In the genomic region with DNA sequence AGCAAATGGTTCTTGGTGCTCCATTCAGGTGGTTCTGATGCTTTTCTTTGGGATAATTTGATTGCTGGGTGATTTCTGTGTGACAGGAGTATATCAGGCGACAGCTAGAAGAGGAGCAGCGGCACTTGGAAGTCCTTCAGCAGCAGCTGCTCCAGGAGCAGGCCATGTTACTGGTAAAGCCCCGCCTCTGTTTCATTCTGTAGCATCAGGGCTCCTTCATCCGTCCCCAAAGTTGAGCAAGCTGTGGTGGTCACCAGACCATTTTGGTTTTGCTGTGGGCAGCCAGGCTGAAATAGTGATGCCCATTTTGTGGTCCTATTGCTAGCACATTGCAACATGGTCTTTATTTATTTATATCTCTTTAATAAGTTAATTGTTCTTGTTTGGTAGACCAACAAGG, we compare ENCODE assay signal across 15 cellular contexts.
A peak's percentile ranks its signal among the peaks of the same experiment; 100 is the strongest.
DNase-seq lines count a peak whose midpoint lies in the region; ATAC-seq, FAIRE-seq and TF ChIP-seq lines count a peak whose summit lies in the region.
"Had no signal": no experiment of that assay in that cellular context is flagged by ENCODE, and none has a peak within 500 bp of the region (broad histone marks: within the 10 kb centered on the region; RNA-seq: fewer than 3 reads in every experiment).

No MANE protein-coding gene starts in this region.

- dilution Hi-C loops in mammary epithelial cell (cut with HindIII; ENCODE audit: low sequenced_read_pairs) = no loop called here

- H3K4me3 Mint-ChIP-seq in MCF 10A (ENCODE audit: unreplicated experiment) = no peak overlapping the region

- H3K79me2 ChIP-seq in mammary epithelial cell (ENCODE audit: insufficient read depth, low read length) = peaks cover 71% of the 10 kb centered on the region
- H3K79me2 ChIP-seq in PC-3 (ENCODE audit: low read length) = peaks cover 18% of the 10 kb centered on the region

- CTCF ChIA-PET in mammary epithelial cell (lab: Charles Lee; ENCODE audit: low non-redundant PET) (no interaction called here), MCF 10A (lab: Yijun Ruan, JAX) (interaction anchor here (0.9 to 1.3 kb wide), 2 partner anchors 517 to 614 kb away, joined by 4 to 5 read pairs; a partner anchor contains a TSS), PC-3 (lab: Charles Lee) (no interaction called here)

- H3K4me2 ChIP-seq in mammary epithelial cell (ENCODE audit: insufficient read depth, low read depth, low read length) (peak overlapping the region; percentile 15), PC-3 (ENCODE audit: low read length) (peak overlapping the region; percentile 60)

- POLR2A ChIA-PET in MCF 10A (lab: Yijun Ruan, JAX) (interaction anchor here (1.0 to 1.5 kb wide), 2 partner anchors 9 to 162 kb away, joined by 3 read pairs; a partner anchor contains a TSS), PC-3 (lab: Charles Lee; ENCODE audit: unreplicated experiment) (interaction anchor here (0.6 kb wide), 1 partner anchor 341 kb away, joined by 4 read pairs; no protein-coding TSS in a partner anchor)

- H3K9me3 Mint-ChIP-seq in MCF 10A (ENCODE audit: unreplicated experiment) = no peaks in the 10 kb centered on the region

- H3K27ac Mint-ChIP-seq in MCF 10A (ENCODE audit: low read depth, unreplicated experiment) = no peak overlapping the region

- H3K27me3 ChIP-seq in mammary epithelial cell (ENCODE audit: insufficient read depth, low read length) (no peaks in the 10 kb centered on the region), PC-3 (ENCODE audit: low read length) (no peaks in the 10 kb centered on the region), foreskin keratinocyte (no peaks in the 10 kb centered on the region)

- no peaks in the 10 kb centered on the region for H3K9me3 ChIP-seq in mammary epithelial cell (replicated peaks; ENCODE audit: insufficient read depth, low read length)
- no peaks in the 10 kb centered on the region for H3K9me3 ChIP-seq in PC-3 (ENCODE audit: low read length)

- in situ Hi-C loops in mammary epithelial cell (cut with MboI; ENCODE audit: low sequenced_read_pairs in 2 of 2) = loop anchor here in 1 of 2 donors (10.0 kb wide), 1 partner anchor 344 kb away; no protein-coding TSS in a partner anchor

- H3F3A ChIP-seq in PC-3 (ENCODE audit: low read length, unreplicated experiment) = no peaks in the 10 kb centered on the region

- ATAC-seq in PC-3 = no peak
- ATAC-seq in foreskin keratinocyte = no peak
- no peak for ATAC-seq in GM19035 (IDR thresholded peaks at IDR 0.05; ENCODE audit: unreplicated experiment)
- ATAC-seq: Right ventricle myocardium inferior had no signal

- H3K4me3 ChIP-seq in mammary epithelial cell (replicated peaks in 1 of 3; ENCODE audit: insufficient read depth in 1 of 3, low read depth in 2 of 3, low read length in 3 of 3) = no peak overlapping the region
- H3K4me3 ChIP-seq in PC-3 (ENCODE audit: low read length) = 0 out of 2 replicates have a peak overlapping the region, but pooled peaks have one; percentile 4
- H3K4me3 ChIP-seq: SK-N-MC had no signal

- DNase-seq in mammary epithelial cell (no peak), MCF 10A (ENCODE audit: unreplicated experiment) (no peak), PC-3 (no peak), foreskin keratinocyte (no peak), NCI-H1092 (lab: John Stamatoyannopoulos, UW) (no peak), D721Med (ENCODE audit: insufficient read length, low spot score) (no peak)
- DNase-seq: H7, Karpas-422, NCI-H1436, NCI-H2081, NCI-H2227 treated with DMSO at 0.1 percent for 48 hours, NCI-H526 treated with DMSO at 0.1 percent for 48 hours had no signal

- H3K4me1 Mint-ChIP-seq in MCF 10A (ENCODE audit: insufficient read depth, unreplicated experiment) = peaks cover 14% of the 10 kb centered on the region

- no peaks in the 10 kb centered on the region for H3K27me3 Mint-ChIP-seq in MCF 10A (ENCODE audit: insufficient read depth, unreplicated experiment)

- H3K27ac ChIP-seq in mammary epithelial cell (ENCODE audit: insufficient read depth, low read depth, low read length) (peak overlapping the region; percentile 70), PC-3 (ENCODE audit: low read length) (peak overlapping the region; percentile 75), foreskin keratinocyte (peak overlapping the region; percentile 77)
- H3K27ac ChIP-seq: SK-N-MC had no signal

- no TSS peak for BruUV-seq in mammary epithelial cell (replicated peaks; lab: Mats Ljungman, UMichigan)
- BruUV-seq in MCF 10A (replicated peaks; lab: Mats Ljungman, UMichigan) = no TSS peak
- no TSS peak for BruUV-seq in PC-3 (replicated peaks; lab: Mats Ljungman, UMichigan)

- H3K36me3 ChIP-seq in mammary epithelial cell (ENCODE audit: insufficient read depth, low read length) (peaks cover 41% of the 10 kb centered on the region), PC-3 (ENCODE audit: low read depth, low read length) (peaks cover 67% of the 10 kb centered on the region)

- H3K4me1 ChIP-seq in mammary epithelial cell (ENCODE audit: insufficient read depth, low read length) (peaks cover 12% of the 10 kb centered on the region), PC-3 (ENCODE audit: insufficient read depth, low read length) (peaks cover 29% of the 10 kb centered on the region), foreskin keratinocyte (peaks cover 18% of the 10 kb centered on the region)

- peaks cover 88% of the 10 kb centered on the region for H3K36me3 Mint-ChIP-seq in MCF 10A (ENCODE audit: insufficient read depth, unreplicated experiment)

- no peak for FAIRE-seq in D721Med (lab: Jason Lieb, UNC)

- intact Hi-C loops in mammary epithelial cell (cut with micrococcal nuclease) = no loop called here
- intact Hi-C loops in MCF 10A (cut with micrococcal nuclease) = no loop called here
- intact Hi-C loops in PC-3 (cut with micrococcal nuclease) = no loop called here

- 100% methylated on average over 4 of the region's 4 CpGs for WGBS in mammary epithelial cell (ENCODE audit: low coverage, missing lambda C conversion rate)

- H3K9ac ChIP-seq in mammary epithelial cell (ENCODE audit: insufficient read depth, low read length) (peak overlapping the region; percentile 35), PC-3 (ENCODE audit: low read length) (no peak overlapping the region; the same call in 1 of the 2 replicates)

- H4K20me1 ChIP-seq in mammary epithelial cell (ENCODE audit: insufficient read depth, low read length) = no peaks in the 10 kb centered on the region
- H4K20me1 ChIP-seq in PC-3 (ENCODE audit: low read length) = no peaks in the 10 kb centered on the region

- H2AFZ ChIP-seq in mammary epithelial cell (ENCODE audit: low read depth, low read length) (no peak overlapping the region), PC-3 (ENCODE audit: low read length) (no peak overlapping the region)

- no peaks in the 10 kb centered on the region for H3K9me2 ChIP-seq in PC-3 (replicated peaks; ENCODE audit: low read length)

- TF ChIP-seq CTCF in mammary epithelial cell (conservative IDR thresholded peaks at IDR 0.05 in 1 of 2, IDR thresholded peaks at IDR 0.05 in 1 of 2; ENCODE audit: extremely low read depth in 1 of 2, insufficient read depth in 1 of 2, low read depth in 1 of 2, low read length in 2 of 2) = no peak
- no peak for TF ChIP-seq CTCF in MCF 10A (IDR thresholded peaks at IDR 0.05; ENCODE audit: unreplicated experiment)
- TF ChIP-seq CTCF in PC-3 (conservative IDR thresholded peaks at IDR 0.05; ENCODE audit: low read depth, low read length) = no peak
- no peak for TF ChIP-seq CTCF in foreskin keratinocyte (conservative IDR thresholded peaks at IDR 0.05)
- TF ChIP-seq CTCF in D721Med (IDR thresholded peaks at IDR 0.05; ENCODE audit: insufficient read depth, missing control alignments) = no peak
